18 cellular contexts compared by ENCODE assay signal in the genomic region with DNA sequence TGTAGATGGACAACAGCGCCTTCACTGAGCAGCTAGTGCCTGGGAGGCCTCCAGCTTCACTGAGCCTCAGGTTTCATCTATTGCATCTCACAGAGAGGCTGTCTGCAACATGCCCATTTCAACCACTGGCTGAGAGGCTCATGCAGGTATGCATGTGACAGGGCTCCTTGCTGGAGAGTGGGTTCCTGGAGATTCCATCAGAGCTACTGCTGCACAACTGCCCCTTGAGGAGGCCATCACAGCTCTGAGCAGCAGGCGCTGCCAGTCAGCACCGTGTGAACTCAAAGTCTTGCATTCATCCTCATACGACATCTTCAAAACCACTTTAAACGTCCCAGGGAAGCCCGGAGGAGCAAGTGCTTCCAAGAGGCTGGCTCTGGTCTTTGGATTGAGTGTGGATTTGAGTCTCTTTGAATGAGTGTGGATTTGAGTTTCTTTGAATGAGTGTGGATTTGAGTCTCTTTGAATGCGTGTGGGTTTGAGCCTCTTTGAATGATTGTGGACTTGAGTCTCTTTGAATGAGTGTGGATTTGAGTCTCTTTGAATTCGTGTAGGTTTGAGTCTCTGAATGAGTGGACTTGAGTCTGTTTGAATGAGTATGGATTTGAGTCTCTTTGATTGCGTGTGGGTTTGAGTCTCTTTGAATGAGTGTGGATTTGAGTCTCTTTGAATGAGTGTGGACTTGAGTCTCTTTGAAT. TPM values are rescaled to one million over a fixed set of nuclear protein-coding genes. Genes with fewer than 3 reads are reported as not detected.
DNase-seq lines count a peak whose midpoint lies in the region; ATAC-seq, FAIRE-seq and TF ChIP-seq lines count a peak whose summit lies in the region.
"Had no signal": no experiment of that assay in that cellular context is flagged by ENCODE, and none has a peak within 500 bp of the region (broad histone marks: within the 10 kb centered on the region; RNA-seq: fewer than 3 reads in every experiment).

No MANE protein-coding gene starts in this region.

- no peaks in the 10 kb centered on the region for H4K20me1 ChIP-seq in GM12878 (ENCODE audit: control insufficient read depth, insufficient read depth)

- TF ChIP-seq POLR2A in GM12878 (IDR thresholded peaks at IDR 0.05; ENCODE audit: low read depth, low read length), result no peak

- no peak for TF ChIP-seq RAD21 in GM12878 (IDR thresholded peaks at IDR 0.05; ENCODE audit: insufficient read depth, low read depth, low read length)

- RAD21 ChIA-PET in GM12878 (lab: Charles Lee; ENCODE audit: unreplicated experiment), result no interaction called here

- intact Hi-C loops in GM12878 (cut with micrococcal nuclease; ENCODE audit: unreplicated experiment), result no loop called here

- no peak overlapping the region for H3K4me3 ChIP-seq in GM12878
- H3K4me3 ChIP-seq: colonic mucosa, heart left ventricle, smooth muscle cell had no signal

- H3K4me2 ChIP-seq in GM12878 (ENCODE audit: control insufficient read depth, insufficient read depth), result peak overlapping the region; percentile 41
- H3K4me2 ChIP-seq: smooth muscle cell had no signal

- POLR2A ChIA-PET in GM12878 (lab: Charles Lee), result no interaction called here

- TF ChIP-seq EP300 in GM12878 (IDR thresholded peaks at IDR 0.05; ENCODE audit: borderline replicate concordance in 1 of 2, control insufficient read depth in 1 of 2, low read depth in 2 of 2, low read length in 2 of 2), result peak in 1 of 2 experiments; percentile 15; a peak in 1 of 4 replicates

- no peak overlapping the region for H2AFZ ChIP-seq in GM12878 (ENCODE audit: control insufficient read depth, low read depth, low read length)

- H3K79me2 ChIP-seq in GM12878 (ENCODE audit: control insufficient read depth, insufficient read depth, low read length), result peaks cover 74% of the 10 kb centered on the region

- no peak overlapping the region for H3K27ac ChIP-seq in GM12878 (ENCODE audit: control insufficient read depth, insufficient read depth)
- H3K27ac ChIP-seq: colonic mucosa, heart left ventricle, VCaP had no signal

- TSS peak; percentile 20 for BruUV-seq in GM12878 (replicated peaks; lab: Mats Ljungman, UMichigan)

- DNase-seq in stimulated activated CD4-positive, alpha-beta T cell treated with anti-CD3 and anti-CD28 coated beads, Interleukin-4, amount 100 ng/mL, for 24 hours, result peak; percentile 49
- no peak for DNase-seq in stimulated activated CD4-positive, alpha-beta T cell treated with anti-CD3 and anti-CD28 coated beads, Interleukin-4, amount 100 ng/mL, for 1 hour
- DNase-seq in GM12878 (ENCODE audit: low read depth, low spot score), result no peak
- no peak for DNase-seq in frontal cortex (ENCODE audit: low spot score in 2 of 2)
- DNase-seq in glomerular visceral epithelial cell (ENCODE audit: extremely low spot score), result no peak
- no peak for DNase-seq in NCI-H1105 (lab: John Stamatoyannopoulos, UW)
- DNase-seq: colonic mucosa, heart left ventricle, midbrain, NCI-H748 treated with DMSO at 0.1 percent for 48 hours, SHP77 had no signal

- FAIRE-seq in GM12878 (lab: Jason Lieb, UNC) (no peak), frontal cortex (lab: Jason Lieb, UNC) (no peak)
- FAIRE-seq: HepG2 had no signal

- peaks cover 23% of the 10 kb centered on the region for H3K4me1 ChIP-seq in GM12878 (ENCODE audit: control insufficient read depth, insufficient read depth, low read length)
- H3K4me1 ChIP-seq: colonic mucosa, heart left ventricle had no signal

- SMC1A ChIA-PET in GM12878 (lab: Charles Lee; ENCODE audit: uncharacterized antibody, unreplicated experiment), result no interaction called here

- peaks cover 4 to 10% of the 10 kb centered on the region in 2 experiments for H3K36me3 ChIP-seq in GM12878 (ENCODE audit: control insufficient read depth in 2 of 2, insufficient read depth in 2 of 2, low read length in 1 of 2)
- H3K36me3 ChIP-seq: colonic mucosa, heart left ventricle had no signal

- peak; percentile 57 for ATAC-seq in HG02885 (IDR thresholded peaks at IDR 0.05; ENCODE audit: poor library complexity, unreplicated experiment)
- ATAC-seq in GM12878, result peak; percentile 53
- ATAC-seq: heart left ventricle, HepG2, left lobe of liver had no signal

- no peak overlapping the region for H3K9ac ChIP-seq in GM12878 (ENCODE audit: control insufficient read depth, insufficient read depth, low read length)

- no peak for TF ChIP-seq CTCF in GM12878 (IDR thresholded peaks at IDR 0.05 in 2 of 3, conservative IDR thresholded peaks at IDR 0.05 in 1 of 3; ENCODE audit: control insufficient read depth in 2 of 3, extremely low read depth in 1 of 3, insufficient read depth in 1 of 3, low read depth in 3 of 3, low read length in 3 of 3)

- 17% methylated on average over 9 of the region's 9 CpGs for WGBS in GM12878 (ENCODE audit: insufficient coverage, insufficient replicate concordance, low lambda C conversion rate, missing lambda C conversion rate)

- H3K27me3 ChIP-seq in GM12878 (replicated peaks in 1 of 2; ENCODE audit: control insufficient read depth in 2 of 2, insufficient read depth in 2 of 2, low read length in 1 of 2), result no peaks in the 10 kb centered on the region
- H3K27me3 ChIP-seq: colonic mucosa had no signal

- in situ Hi-C loops in GM12878 (cut with MboI), result no loop called here

- CTCF ChIA-PET in GM12878 (lab: Yijun Ruan, JAX), result no interaction called here

- no peaks in the 10 kb centered on the region for H3K9me3 ChIP-seq in GM12878 (replicated peaks; ENCODE audit: control insufficient read depth, insufficient read depth, low read length)
- H3K9me3 ChIP-seq: colonic mucosa, heart left ventricle had no signal

TF ChIP-seq in GM12878, 131 proteins besides CTCF, POLR2A, EP300 and RAD21 (continues in another document):
- TF ChIP-seq, protein P1, sequence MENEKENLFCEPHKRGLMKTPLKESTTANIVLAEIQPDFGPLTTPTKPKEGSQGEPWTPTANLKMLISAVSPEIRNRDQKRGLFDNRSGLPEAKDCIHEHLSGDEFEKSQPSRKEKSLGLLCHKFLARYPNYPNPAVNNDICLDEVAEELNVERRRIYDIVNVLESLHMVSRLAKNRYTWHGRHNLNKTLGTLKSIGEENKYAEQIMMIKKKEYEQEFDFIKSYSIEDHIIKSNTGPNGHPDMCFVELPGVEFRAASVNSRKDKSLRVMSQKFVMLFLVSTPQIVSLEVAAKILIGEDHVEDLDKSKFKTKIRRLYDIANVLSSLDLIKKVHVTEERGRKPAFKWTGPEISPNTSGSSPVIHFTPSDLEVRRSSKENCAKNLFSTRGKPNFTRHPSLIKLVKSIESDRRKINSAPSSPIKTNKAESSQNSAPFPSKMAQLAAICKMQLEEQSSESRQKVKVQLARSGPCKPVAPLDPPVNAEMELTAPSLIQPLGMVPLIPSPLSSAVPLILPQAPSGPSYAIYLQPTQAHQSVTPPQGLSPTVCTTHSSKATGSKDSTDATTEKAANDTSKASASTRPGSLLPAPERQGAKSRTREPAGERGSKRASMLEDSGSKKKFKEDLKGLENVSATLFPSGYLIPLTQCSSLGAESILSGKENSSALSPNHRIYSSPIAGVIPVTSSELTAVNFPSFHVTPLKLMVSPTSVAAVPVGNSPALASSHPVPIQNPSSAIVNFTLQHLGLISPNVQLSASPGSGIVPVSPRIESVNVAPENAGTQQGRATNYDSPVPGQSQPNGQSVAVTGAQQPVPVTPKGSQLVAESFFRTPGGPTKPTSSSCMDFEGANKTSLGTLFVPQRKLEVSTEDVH (IDR thresholded peaks at IDR 0.05; ENCODE audit: low read depth, partially characterized antibody), result no peak
- no peak for TF ChIP-seq ZNF207 (IDR thresholded peaks at IDR 0.05; ENCODE audit: borderline replicate concordance)
- TF ChIP-seq CREM (IDR thresholded peaks at IDR 0.05; ENCODE audit: low read depth), result peak; percentile 44; the same call in 1 of the 2 replicates
- TF ChIP-seq, protein P2, sequence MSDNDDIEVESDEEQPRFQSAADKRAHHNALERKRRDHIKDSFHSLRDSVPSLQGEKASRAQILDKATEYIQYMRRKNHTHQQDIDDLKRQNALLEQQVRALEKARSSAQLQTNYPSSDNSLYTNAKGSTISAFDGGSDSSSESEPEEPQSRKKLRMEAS (IDR thresholded peaks at IDR 0.05; ENCODE audit: low read depth, low read length), result no peak
- TF ChIP-seq PML (IDR thresholded peaks at IDR 0.05; ENCODE audit: low read length), result no peak
- TF ChIP-seq KLF5 (IDR thresholded peaks at IDR 0.05; ENCODE audit: partially characterized antibody), result no peak
- peak; percentile 60; the same call in 1 of the 2 replicates for TF ChIP-seq TCF7 (IDR thresholded peaks at IDR 0.05; ENCODE audit: borderline replicate concordance)
- TF ChIP-seq BCL11A (IDR thresholded peaks at IDR 0.05; ENCODE audit: low read depth, low read length), result peak; percentile 78
- peak; percentile 64; the same call in 1 of the 2 replicates for TF ChIP-seq EED (IDR thresholded peaks at IDR 0.05; ENCODE audit: low read depth)
- peak; percentile 85 for TF ChIP-seq IRF4 (IDR thresholded peaks at IDR 0.05; ENCODE audit: low read depth, low read length)
- TF ChIP-seq POLR2AphosphoS5 (IDR thresholded peaks at IDR 0.05; ENCODE audit: low read length), result peak; percentile 3; the same call in 1 of the 2 replicates
- 0 out of 3 replicates have a peak, but pooled peaks have one; percentile 12 for TF ChIP-seq POU2F2 (IDR thresholded peaks at IDR 0.05; ENCODE audit: borderline replicate concordance, low read depth, low read length)

RNA-seq across cellular contexts. Expression of gene P2RY8, which starts 8.7 kb away (rescaled TPM):
- total RNA-seq in GM12878 (2013; cell fraction: nucleolus; rRNA removed), result 85.1 and 89.7 TPM in 2 replicates
- total RNA-seq in GM12878 (2014; rRNA removed), result 34.0 and 44.7 TPM in 2 replicates
- 28.8 and 29.7 TPM in 2 replicates for total RNA-seq in GM12878 (2014; rRNA removed; fragmentation: Illumina TruSeq; extraction: Trizol)
- 61.3 and 61.8 TPM in 2 replicates for total RNA-seq in GM12878 (2021)
- 30.9 TPM for polyA plus RNA-seq in GM12878 (2011; ENCODE audit: low read depth)
- 20.4 and 31.1 TPM in 2 replicates for polyA plus RNA-seq in GM12878 (2011; rRNA removed)
- polyA plus RNA-seq in GM12878 (2011; cell fraction: cytosol; rRNA removed), result 41.3 and 52.8 TPM in 2 replicates
- polyA plus RNA-seq in GM12878 (2011; cell fraction: nucleus; rRNA removed), result 29.2 and 35.1 TPM in 2 replicates
- 41.7 and 45.3 TPM in 2 replicates for polyA plus RNA-seq in GM12878 (2012)
- 27.5 and 30.5 TPM in 2 replicates for polyA plus RNA-seq in GM12878 (2014; fragmentation: Illumina TruSeq; extraction: Trizol)
- 1 to 10 TPM; 2.0 to 4.0 TPM for polyA plus RNA-seq in GM12878 (2014; fragmentation: Nextera tagmentation; extraction: Ambion mirVana)
- 41.8 and 49.0 TPM in 2 replicates for polyA plus RNA-seq in GM12878 (2014; rRNA removed)
- 10 to 100 TPM; 62.7 to 64.4 TPM for polyA plus RNA-seq in GM12878 (2016; fragmentation: Nextera tagmentation; extraction: Ambion mirVana)
- 37.7 and 60.0 TPM in 2 replicates for polyA minus RNA-seq in GM12878 (2011; rRNA and poly(A)+ RNA removed)
- 26.7 and 36.8 TPM in 2 replicates for polyA minus RNA-seq in GM12878 (2011; cell fraction: cytosol; rRNA and poly(A)+ RNA removed)
- polyA minus RNA-seq in GM12878 (2011; cell fraction: nucleus; rRNA and poly(A)+ RNA removed), result 20.7 and 34.7 TPM in 2 replicates
- under 0.01 TPM for total RNA-seq in frontal cortex
- total RNA-seq: neural crest cell, pulmonary artery endothelial cell, smooth muscle cell had no signal
- polyA plus RNA-seq: smooth muscle cell had no signal

Comparison
In these comparisons a context has a peak if more than half of its experiments do, and no peak if none do; other contexts are left out.
1. RNA of gene P2RY8, which starts 8.7 kb away (total RNA-seq): 28.8 to 89.7 TPM in GM12878; under 0.01 TPM in frontal cortex (single experiment); every median in the first group is over 10 times any median in the second.